ENCODE assay signal across 13 cellular contexts in the genomic region with DNA sequence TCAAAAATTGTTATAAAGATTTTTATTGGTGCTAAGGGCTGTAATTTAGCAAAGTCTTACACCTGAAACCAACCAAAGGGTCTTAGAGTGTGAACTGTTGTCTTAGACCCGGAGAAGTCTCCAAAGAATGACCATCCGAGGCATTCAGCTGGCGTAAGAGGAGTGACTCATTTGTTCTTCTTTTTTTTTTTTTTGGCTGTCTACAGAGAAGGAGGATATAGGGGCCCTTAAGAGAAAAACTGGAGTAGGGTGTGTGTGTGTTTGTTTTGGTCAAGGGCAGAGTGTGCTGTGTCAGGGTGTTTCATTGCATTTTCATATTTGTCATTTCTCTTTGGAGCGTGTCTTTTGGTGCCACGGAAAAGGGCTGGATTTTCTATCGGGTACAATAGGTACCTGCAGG.
DNase-seq lines count a peak whose midpoint lies in the region; ATAC-seq and TF ChIP-seq lines count a peak whose summit lies in the region.
"Had no signal": no experiment of that assay in that cellular context is flagged by ENCODE, and none has a peak within 500 bp of the region (broad histone marks: within the 10 kb centered on the region; RNA-seq: fewer than 3 reads in every experiment).

No MANE protein-coding gene starts in this region.

- peaks cover 0 to 31% (median 15%) of the 10 kb centered on the region in 9 donors for H3K4me1 ChIP-seq in heart right ventricle
- H3K4me1 ChIP-seq: SJCRH30 had no signal

- peak; percentile 32 for DNase-seq in DMS53 treated with DMSO at 0.1 percent for 48 hours (lab: John Stamatoyannopoulos, UW; ENCODE audit: unreplicated experiment)
- DNase-seq in RWPE1 (ENCODE audit: low spot score): peak; percentile 6
- DNase-seq in heart right ventricle: no peak
- no peak for DNase-seq in progenitor cell of endocrine pancreas (ENCODE audit: low spot score, unreplicated experiment)
- no peak for DNase-seq in HT-29 (ENCODE audit: low spot score)
- no peak for DNase-seq in NCI-H2081 (lab: John Stamatoyannopoulos, UW)
- DNase-seq: NCI-H146, NCI-H526 had no signal

- peaks cover 50% of the 10 kb centered on the region for H3K4me1 Mint-ChIP-seq in progenitor cell of endocrine pancreas (ENCODE audit: low read depth)

- H3K27me3 Mint-ChIP-seq in progenitor cell of endocrine pancreas: no peaks in the 10 kb centered on the region

- no peaks in the 10 kb centered on the region for H3K36me3 Mint-ChIP-seq in progenitor cell of endocrine pancreas (ENCODE audit: insufficient read depth)

- intact Hi-C loops in heart right ventricle (cut with DNase I): loop anchor here in 1 of 10 donors (10.0 kb wide), 2 partner anchors 103 to 157 kb away; no protein-coding TSS in a partner anchor

- H3K27ac ChIP-seq in RWPE1: no peak overlapping the region
- peak overlapping the region in 1 of 10 donors; percentile 48 for H3K27ac ChIP-seq in heart right ventricle
- H3K27ac ChIP-seq: SJCRH30 had no signal

- peak overlapping the region; percentile 21 for H3K4me3 Mint-ChIP-seq in progenitor cell of endocrine pancreas (ENCODE audit: low read depth)

- no peaks in the 10 kb centered on the region for H3K9me3 Mint-ChIP-seq in progenitor cell of endocrine pancreas (ENCODE audit: low read depth)

- peak in 7 of 8 donors; percentile 43 to 80 (median 49) for ATAC-seq in heart right ventricle
- no peak for ATAC-seq in GM19463 (IDR thresholded peaks at IDR 0.05; ENCODE audit: unreplicated experiment)
- ATAC-seq in GM18870 (IDR thresholded peaks at IDR 0.05; ENCODE audit: unreplicated experiment): no peak

- no peak overlapping the region for H3K27ac Mint-ChIP-seq in progenitor cell of endocrine pancreas

- 67 to 71% methylated on average over 6 of the region's 6 CpGs for WGBS in heart right ventricle, 2 donors

- H3K27me3 ChIP-seq in heart right ventricle: no peaks in the 10 kb centered on the region
- H3K27me3 ChIP-seq: cardiac muscle cell, SJCRH30, tibial nerve had no signal

- H3K9me3 ChIP-seq in heart right ventricle: no peaks in the 10 kb centered on the region
- H3K9me3 ChIP-seq: SJCRH30, tibial nerve had no signal

- no peaks in the 10 kb centered on the region for H3K36me3 ChIP-seq in heart right ventricle
- H3K36me3 ChIP-seq: cardiac muscle cell, SJCRH30, tibial nerve had no signal

- TF ChIP-seq CTCF in RWPE1 (conservative IDR thresholded peaks at IDR 0.05; ENCODE audit: low read depth) (no peak), heart right ventricle (IDR thresholded peaks at IDR 0.05) (no peak), progenitor cell of endocrine pancreas (IDR thresholded peaks at IDR 0.05; ENCODE audit: unreplicated experiment) (no peak)

- H3K4me3 ChIP-seq in heart right ventricle: no peak overlapping the region
- H3K4me3 ChIP-seq: cardiac muscle cell, SJCRH30, tibial nerve had no signal

- POLR2A ChIA-PET in RWPE1 (lab: Yijun Ruan, JAX; ENCODE audit: low non-redundant PET): no interaction called here

- CTCF ChIA-PET in RWPE1 (lab: Yijun Ruan, JAX): interaction anchor here (0.8 kb wide), 1 partner anchor 18 kb away, joined by 3 read pairs; no protein-coding TSS in a partner anchor

Comparison
In these comparisons a context has a peak if more than half of its experiments do, and no peak if none do; other contexts are left out.
1. DNase-seq: peak in DMS53 treated with DMSO at 0.1 percent for 48 hours (single experiment) and RWPE1 (single experiment); none in heart right ventricle (0 of 2), progenitor cell of endocrine pancreas (single experiment), HT-29 (single experiment) and NCI-H2081 (0 of 2).
2. ATAC-seq: peak in heart right ventricle (7 of 8); none in GM19463 (single experiment) and GM18870 (single experiment).